20 cellular contexts compared by ENCODE assay signal in genomic region chr1:45542591-45542990, GRCh38. TPM values are rescaled to one million over a fixed set of nuclear protein-coding genes. Genes with fewer than 3 reads are reported as not detected.
DNase-seq lines count a peak whose midpoint lies in the region; ATAC-seq and TF ChIP-seq lines count a peak whose summit lies in the region.
"Had no signal": no experiment of that assay in that cellular context is flagged by ENCODE, and none has a peak within 500 bp of the region (broad histone marks: within the 10 kb centered on the region; RNA-seq: fewer than 3 reads in every experiment).

No MANE protein-coding gene starts in this region.

- H3K27ac ChIP-seq in DND-41 (ENCODE audit: low read length) (peak overlapping the region; percentile 53; the same call in 1 of the 2 replicates), layer of hippocampus (ENCODE audit: low read depth, low read length) (peak overlapping the region; percentile 10), parathyroid adenoma (no peak overlapping the region)
- H3K27ac ChIP-seq: esophagus squamous epithelium, SK-N-MC, vagina had no signal

- CTCF ChIA-PET in HEK293T (lab: Yijun Ruan, JAX): interaction anchor here (0.6 kb wide), 1 partner anchor 835 kb away, joined by 4 read pairs; no protein-coding TSS in a partner anchor

- H2AFZ ChIP-seq in DND-41 (ENCODE audit: low read depth, low read length): peak overlapping the region; percentile 27; the same call in 1 of the 2 replicates
- H2AFZ ChIP-seq in parathyroid adenoma: peak overlapping the region; percentile 17

- H3K4me3 ChIP-seq in DND-41 (ENCODE audit: low read depth in 1 of 2, low read length in 2 of 2): no peak overlapping the region
- H3K4me3 ChIP-seq in parathyroid adenoma (ENCODE audit: low read depth, low read length): no peak overlapping the region
- H3K4me3 ChIP-seq: esophagus squamous epithelium, heart right ventricle, SK-N-MC, vagina had no signal

- H3K4me2 ChIP-seq in DND-41 (ENCODE audit: insufficient read depth, low read length) (no peak overlapping the region; the same call in 1 of the 2 replicates), parathyroid adenoma (ENCODE audit: low read length) (no peak overlapping the region)

- no peaks in the 10 kb centered on the region for H4K20me1 ChIP-seq in DND-41 (ENCODE audit: insufficient read depth, low read length)

- TF ChIP-seq CTCF in DND-41 (IDR thresholded peaks at IDR 0.05; ENCODE audit: borderline replicate concordance, extremely low read depth, low read length, poor library complexity, severe bottlenecking): no peak
- TF ChIP-seq CTCF in parathyroid adenoma (IDR thresholded peaks at IDR 0.05): no peak

- no peaks in the 10 kb centered on the region for H3K9me3 ChIP-seq in DND-41 (ENCODE audit: insufficient read depth, low read length, severe bottlenecking)
- no peaks in the 10 kb centered on the region for H3K9me3 ChIP-seq in parathyroid adenoma (ENCODE audit: control insufficient read depth, low read length)
- H3K9me3 ChIP-seq: BE2C, esophagus squamous epithelium, heart right ventricle, vagina had no signal

- no peak for DNase-seq in DND-41
- peak; percentile 46 for DNase-seq in NOMO-1 treated with DMSO at 0.1 percent for 48 hours (lab: John Stamatoyannopoulos, UW; ENCODE audit: unreplicated experiment)
- no peak for DNase-seq in NCI-H345 (lab: John Stamatoyannopoulos, UW)
- DNase-seq in HEK293T (ENCODE audit: extremely low spot score): no peak
- DNase-seq in immature natural killer cell: no peak
- DNase-seq: activated CD8-positive, alpha-beta T cell treated with anti-CD3 and anti-CD28 coated beads, Interleukin-2, amount 10 ng/mL, durations not matched to agents 7 days and 5 days; anterior cingulate cortex; BE2C; esophagus squamous epithelium; heart right ventricle; left cardiac atrium; NCI-H1092; NCI-H2171 had no signal

- H3K36me3 Mint-ChIP-seq in immature natural killer cell: no peaks in the 10 kb centered on the region
- H3K36me3 Mint-ChIP-seq: stimulated activated memory B cell treated with anti-CD40 and anti-IgM and Interleukin-4, amounts not matched to agents 10 μg/mL and 1 μg/mL and 100 μg/mL, for 72 hours had no signal

- H3K4me1 ChIP-seq in DND-41 (ENCODE audit: insufficient read depth, low read length) (peaks cover 24% of the 10 kb centered on the region), parathyroid adenoma (no peaks in the 10 kb centered on the region)
- H3K4me1 ChIP-seq: BE2C, vagina had no signal

- H3K79me2 ChIP-seq in DND-41 (ENCODE audit: insufficient read depth, low read length) (no peaks in the 10 kb centered on the region), parathyroid adenoma (no peaks in the 10 kb centered on the region)

- ATAC-seq in DND-41 (ENCODE audit: insufficient read depth, low read depth): no peak
- ATAC-seq in activated CD4-positive, CD25-positive, alpha-beta regulatory T cell treated with anti-CD3 and anti-CD28 coated beads, Interleukin-2, amount 50 U/mL, for 24 hours: no peak
- ATAC-seq: activated CD8-positive, alpha-beta T cell treated with anti-CD3 and anti-CD28 coated beads, Interleukin-2, amount 10 ng/mL, durations not matched to agents 7 days and 5 days; activated T-helper 17 cell treated with anti-CD3 and anti-CD28 coated beads, Interleukin-2, amount 50 U/mL, for 72 hours; stimulated activated memory B cell treated with anti-CD40 and anti-IgM and Interleukin-4, amounts not matched to agents 10 μg/mL and 1 μg/mL and 100 μg/mL, for 72 hours had no signal

- H3K27me3 ChIP-seq in DND-41 (ENCODE audit: insufficient read depth, low read length, poor library complexity) (no peaks in the 10 kb centered on the region), layer of hippocampus (ENCODE audit: control insufficient read depth, insufficient read depth, low read length) (no peaks in the 10 kb centered on the region), parathyroid adenoma (ENCODE audit: control insufficient read depth, insufficient read depth, low read length) (no peaks in the 10 kb centered on the region)
- H3K27me3 ChIP-seq: BE2C, esophagus squamous epithelium, heart right ventricle, vagina had no signal

- peaks cover 17 to 23% of the 10 kb centered on the region in 2 donors for H3K4me1 Mint-ChIP-seq in immature natural killer cell

- H3K9ac ChIP-seq in DND-41 (ENCODE audit: low read depth, low read length) (0 out of 2 replicates have a peak overlapping the region, but pooled peaks have one; percentile 12), parathyroid adenoma (no peak overlapping the region)

- peak overlapping the region in 1 of 5 donors; percentile 25 for H3K4me3 Mint-ChIP-seq in immature natural killer cell
- H3K4me3 Mint-ChIP-seq: activated CD8-positive, alpha-beta T cell treated with anti-CD3 and anti-CD28 coated beads, Interleukin-2, amount 10 ng/mL, durations not matched to agents 7 days and 5 days; stimulated activated memory B cell treated with anti-CD40 and anti-IgM and Interleukin-4, amounts not matched to agents 10 μg/mL and 1 μg/mL and 100 μg/mL, for 72 hours had no signal

- peak overlapping the region in 2 of 6 donors; percentile 36 to 55 for H3K27ac Mint-ChIP-seq in immature natural killer cell
- H3K27ac Mint-ChIP-seq: activated CD8-positive, alpha-beta T cell treated with anti-CD3 and anti-CD28 coated beads, Interleukin-2, amount 10 ng/mL, durations not matched to agents 7 days and 5 days; activated T-helper 17 cell treated with anti-CD3 and anti-CD28 coated beads, Interleukin-2, amount 50 U/mL, for 72 hours had no signal

- H3K27me3 Mint-ChIP-seq in immature natural killer cell (ENCODE audit: low read depth in 3 of 3): peaks cover 2 to 22% (median 6%) of the 10 kb centered on the region in 3 donors
- H3K27me3 Mint-ChIP-seq: activated T-helper 17 cell treated with anti-CD3 and anti-CD28 coated beads, Interleukin-2, amount 50 U/mL, for 72 hours; stimulated activated memory B cell treated with anti-CD40 and anti-IgM and Interleukin-4, amounts not matched to agents 10 μg/mL and 1 μg/mL and 100 μg/mL, for 72 hours had no signal

- POLR2A ChIA-PET in HEK293T (lab: Yijun Ruan, JAX): interaction anchor here (1.2 to 3.2 kb wide), 2 partner anchors 8 to 21 kb away, joined by 8 to 14 read pairs; partner anchors contain the start of genes AKR1A1 and PRDX1

- H3K9me3 Mint-ChIP-seq in immature natural killer cell: no peaks in the 10 kb centered on the region
- H3K9me3 Mint-ChIP-seq: activated T-helper 17 cell treated with anti-CD3 and anti-CD28 coated beads, Interleukin-2, amount 50 U/mL, for 72 hours; stimulated activated memory B cell treated with anti-CD40 and anti-IgM and Interleukin-4, amounts not matched to agents 10 μg/mL and 1 μg/mL and 100 μg/mL, for 72 hours had no signal

- H3K36me3 ChIP-seq in DND-41 (ENCODE audit: insufficient read depth, low read length) (no peaks in the 10 kb centered on the region), parathyroid adenoma (ENCODE audit: control insufficient read depth, insufficient read depth, low read length) (no peaks in the 10 kb centered on the region)
- H3K36me3 ChIP-seq: BE2C, esophagus squamous epithelium, heart right ventricle, vagina had no signal

TF ChIP-seq in HEK293T, 16 proteins besides CTCF, POLR2A, EP300 and RAD21:
- TF ChIP-seq ARNT (IDR thresholded peaks at IDR 0.05) (no peak), SUZ12 (IDR thresholded peaks at IDR 0.05) (no peak), PKNOX1 (IDR thresholded peaks at IDR 0.05) (no peak), FOXM1 (IDR thresholded peaks at IDR 0.05; ENCODE audit: borderline replicate concordance) (no peak), FOXA1 (IDR thresholded peaks at IDR 0.05) (no peak), CTBP1 (IDR thresholded peaks at IDR 0.05; ENCODE audit: borderline replicate concordance) (no peak), NFRKB (IDR thresholded peaks at IDR 0.05) (no peak), LEF1 (IDR thresholded peaks at IDR 0.05; ENCODE audit: borderline replicate concordance) (no peak), HDGF (IDR thresholded peaks at IDR 0.05; ENCODE audit: borderline replicate concordance) (no peak), ZNF384 (IDR thresholded peaks at IDR 0.05) (no peak), FOXK2 (IDR thresholded peaks at IDR 0.05) (no peak), ELF4 (IDR thresholded peaks at IDR 0.05) (no peak), TARDBP (IDR thresholded peaks at IDR 0.05) (no peak), L3MBTL2 (conservative IDR thresholded peaks at IDR 0.05) (no peak), SP1 (IDR thresholded peaks at IDR 0.05) (no peak), BHLHE40 (IDR thresholded peaks at IDR 0.05; ENCODE audit: borderline replicate concordance) (no peak)

RNA-seq across cellular contexts. Expression of gene AKR1A1, which starts 8.0 kb away (rescaled TPM):
- 100 to 1,000 TPM in 1 of 3 donors, 10 to 100 TPM in 2; 89.1 to 133 (median 94.6) TPM for polyA plus RNA-seq in immature natural killer cell

RNA-seq across cellular contexts. Expression of gene PRDX1, which starts 20.9 kb away (rescaled TPM):
- polyA plus RNA-seq in immature natural killer cell: 100 to 1,000 TPM in 2 of 3 donors, 10 to 100 TPM in 1; 84.0 to 112 (median 112) TPM

RNA-seq across cellular contexts. Expression of gene NASP, which starts 41.2 kb away (rescaled TPM):
- polyA plus RNA-seq in immature natural killer cell: 10 to 100 TPM; 33.7 to 78.0 (median 67.9) TPM

RNA-seq across cellular contexts. Expression of gene MMACHC, which starts 42.5 kb away (rescaled TPM):
- polyA plus RNA-seq in immature natural killer cell: 1 to 10 TPM in 1 of 3 donors, under 1 TPM in 1, not detected in 1; 0.41 to 2.0 TPM

RNA-seq across cellular contexts. Expression of gene CCDC163, which starts 42.7 kb away (rescaled TPM):
- 1 to 10 TPM; 3.6 to 5.3 (median 4.1) TPM for polyA plus RNA-seq in immature natural killer cell
